In the genomic region with DNA sequence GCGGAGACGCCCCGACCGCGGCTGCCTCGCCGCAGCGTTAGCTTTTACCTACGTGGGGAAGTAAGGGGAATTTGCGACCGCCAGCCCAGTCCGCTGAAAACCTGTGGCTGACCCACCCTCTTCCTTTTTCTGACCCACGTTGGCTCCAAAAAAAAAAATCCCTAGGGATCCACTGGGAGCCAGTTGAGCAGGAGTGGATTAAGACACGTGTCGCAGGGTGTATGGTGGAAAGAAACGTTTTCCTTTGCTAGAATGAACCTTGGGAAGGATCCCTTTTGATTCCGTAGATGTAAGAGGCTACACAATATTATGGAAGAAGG, we compare ENCODE assay signal across 8 cellular contexts. TPM values are rescaled to one million over a fixed set of nuclear protein-coding genes. Genes with fewer than 3 reads are reported as not detected.
DNase-seq lines count a peak whose midpoint lies in the region; ATAC-seq and TF ChIP-seq lines count a peak whose summit lies in the region.

No MANE protein-coding gene starts in this region.

- no peak overlapping the region for H3K18ac ChIP-seq in H9 (ENCODE audit: insufficient read length, low read depth, low read length)

- no peak overlapping the region for H4K91ac ChIP-seq in H9 (ENCODE audit: insufficient read length, low read depth, low read length)

- H3K9ac ChIP-seq in H9 (ENCODE audit: extremely low read depth, insufficient read length, low read length): peak overlapping the region; percentile 77
- peak overlapping the region; percentile 47 for H3K9ac ChIP-seq in parathyroid adenoma

- no peak overlapping the region for H3K56ac ChIP-seq in H9 (ENCODE audit: insufficient read length, low read depth, low read length)

- no peak overlapping the region for H2BK5ac ChIP-seq in H9 (ENCODE audit: insufficient read length, low read length)

- H3K4me2 ChIP-seq in H9 (ENCODE audit: insufficient read depth, insufficient read length, low read length) (peak overlapping the region; percentile 69), parathyroid adenoma (ENCODE audit: low read length) (peak overlapping the region; percentile 79)

- H3K9me3 ChIP-seq in H9 (ENCODE audit: control insufficient read depth, low read depth, low read length) (no peaks in the 10 kb centered on the region), SJSA1 (replicated peaks) (no peaks in the 10 kb centered on the region), parathyroid adenoma (ENCODE audit: control insufficient read depth, low read length) (no peaks in the 10 kb centered on the region)

- peaks cover 20 to 36% of the 10 kb centered on the region in 2 experiments for H3K4me1 Mint-ChIP-seq in H9

- peak overlapping the region; percentile 3 for H3K27ac ChIP-seq in H9 (ENCODE audit: insufficient read length, low read depth, low read length)
- peak overlapping the region; percentile 82 for H3K27ac ChIP-seq in SJSA1
- H3K27ac ChIP-seq in parathyroid adenoma: peak overlapping the region; percentile 90

- H3T11ph ChIP-seq in H9 (ENCODE audit: low read length): no peak overlapping the region

- H3K23ac ChIP-seq in H9 (ENCODE audit: insufficient read length, low read depth, low read length): no peak overlapping the region

- H3K4me3 Mint-ChIP-seq in H9: peak overlapping the region; percentile 98 to 99

- TF ChIP-seq CTCF in H9 (conservative IDR thresholded peaks at IDR 0.05): no peak
- no peak for TF ChIP-seq CTCF in parathyroid adenoma (IDR thresholded peaks at IDR 0.05)

- no peaks in the 10 kb centered on the region; a peak in 1 of 5 replicates for H3K9me3 Mint-ChIP-seq in H9

- no peaks in the 10 kb centered on the region for H3K27me3 Mint-ChIP-seq in H9 (ENCODE audit: low read depth)

- H3K79me1 ChIP-seq in H9 (ENCODE audit: insufficient read depth, low read depth, low read length, poor library complexity, severe bottlenecking): no peaks in the 10 kb centered on the region

- H3K36me3 ChIP-seq in SJSA1 (peaks cover 13% of the 10 kb centered on the region; the same call in 1 of the 2 replicates), parathyroid adenoma (ENCODE audit: control insufficient read depth, insufficient read depth, low read length) (no peaks in the 10 kb centered on the region)

- H2BK12ac ChIP-seq in H9 (ENCODE audit: insufficient read length, low read depth, low read length): no peak overlapping the region

- H2AFZ ChIP-seq in H9 (ENCODE audit: low read length) (no peak overlapping the region), parathyroid adenoma (peak overlapping the region; percentile 91)

- ATAC-seq in GM21515 (IDR thresholded peaks at IDR 0.05; ENCODE audit: unreplicated experiment): no peak

- no peak overlapping the region for H2BK15ac ChIP-seq in H9 (ENCODE audit: low read depth, low read length)

- H3K27ac Mint-ChIP-seq in H9: peak overlapping the region in 2 of 3 experiments; percentile 87 to 97; a peak in 4 of 7 replicates

- peaks cover 3% of the 10 kb centered on the region for H3K23me2 ChIP-seq in H9 (ENCODE audit: insufficient read length, low read depth, low read length, poor library complexity, severe bottlenecking)

- H3K27me3 ChIP-seq in H9 (ENCODE audit: insufficient read depth, low read length): no peaks in the 10 kb centered on the region
- H3K27me3 ChIP-seq in SJSA1 (replicated peaks): no peaks in the 10 kb centered on the region
- no peaks in the 10 kb centered on the region for H3K27me3 ChIP-seq in parathyroid adenoma (ENCODE audit: control insufficient read depth, insufficient read depth, low read length)

- DNase-seq in AG08395 (ENCODE audit: low spot score) (peak; percentile 32), H9 (no peak), SJSA1 (ENCODE audit: low read depth in 1 of 2, low spot score in 2 of 2) (no peak), fibroblast of gingiva (ENCODE audit: low read depth) (peak; percentile 48), COLO668 (lab: John Stamatoyannopoulos, UW; ENCODE audit: unreplicated experiment) (no peak), posterior vena cava (ENCODE audit: low spot score) (no peak)

- H3K14ac ChIP-seq in H9 (ENCODE audit: insufficient read depth, low read length): peak overlapping the region; percentile 93

- H2AK5ac ChIP-seq in H9 (ENCODE audit: insufficient read length, low read length): no peak overlapping the region

- no peak overlapping the region for H2BK120ac ChIP-seq in H9 (ENCODE audit: low read depth, low read length, poor library complexity, severe bottlenecking)

- H3K36me3 Mint-ChIP-seq in H9 (ENCODE audit: insufficient read depth in 1 of 3, low read depth in 3 of 3): no peaks in the 10 kb centered on the region

- intact Hi-C loops in posterior vena cava (cut with DNase I): no loop called here

- H3K4me3 ChIP-seq in SJSA1: peak overlapping the region; percentile 72
- peak overlapping the region; percentile 100 for H3K4me3 ChIP-seq in parathyroid adenoma (ENCODE audit: low read depth, low read length)

- no peak overlapping the region for H4K8ac ChIP-seq in H9 (replicated peaks; ENCODE audit: insufficient read length, low read depth, low read length)

- no peak overlapping the region for H2BK20ac ChIP-seq in H9 (ENCODE audit: low read depth, low read length, poor library complexity, severe bottlenecking)

- H3K79me2 ChIP-seq in H9 (ENCODE audit: insufficient read depth, low read length): peaks cover 7% of the 10 kb centered on the region; the same call in 1 of the 2 replicates
- H3K79me2 ChIP-seq in parathyroid adenoma: peaks cover 21% of the 10 kb centered on the region

- no CpG with 5 or more reads among the region's 17 CpGs for WGBS in H9 (ENCODE audit: extremely low coverage, insufficient read length, low lambda C conversion rate)

- no peaks in the 10 kb centered on the region for H4K20me1 ChIP-seq in H9 (ENCODE audit: control insufficient read depth, insufficient read depth, insufficient read length)

- H4K5ac ChIP-seq in H9 (ENCODE audit: insufficient read length, low read depth, low read length): no peak overlapping the region

- H3K4me1 ChIP-seq in H9 (ENCODE audit: insufficient read depth, low read length): peaks cover 3% of the 10 kb centered on the region
- H3K4me1 ChIP-seq in SJSA1 (replicated peaks): peaks cover 17% of the 10 kb centered on the region
- H3K4me1 ChIP-seq in parathyroid adenoma: peaks cover 2% of the 10 kb centered on the region

- H3K4ac ChIP-seq in H9 (ENCODE audit: low read depth, low read length): no peak overlapping the region

RNA-seq across cellular contexts. Expression of gene PCYT1A, which starts 0.6 kb away (rescaled TPM):
- total RNA-seq in H9 (2021): 30.9 and 31.6 TPM in 2 replicates
- total RNA-seq in SJSA1 (2014; rRNA removed; shearing (Covaris generic)): 63.7 and 84.6 TPM in 2 replicates
- 10 to 100 TPM; 62.9 to 64.9 TPM for total RNA-seq in posterior vena cava

RNA-seq across cellular contexts. Expression of gene DYNLT2B, which starts 29.9 kb away (rescaled TPM):
- total RNA-seq in H9 (2021): 12.4 and 14.1 TPM in 2 replicates
- total RNA-seq in SJSA1 (2014; rRNA removed; shearing (Covaris generic)): 20.5 and 24.2 TPM in 2 replicates
- 1 to 10 TPM; 2.8 to 3.8 TPM for total RNA-seq in posterior vena cava

RNA-seq across cellular contexts. Expression of gene TM4SF19, which starts 50.1 kb away (rescaled TPM):
- not detected in 2 replicates for total RNA-seq in H9 (2021)
- 0.19 and 5.0 TPM in 2 replicates for total RNA-seq in SJSA1 (2014; rRNA removed; shearing (Covaris generic))
- total RNA-seq in posterior vena cava: not detected

Comparison
In these comparisons a context has a peak if more than half of its experiments do, and no peak if none do; other contexts are left out.
1. DNase-seq: peak in AG08395 (single experiment) and fibroblast of gingiva (single experiment); none in H9 (single experiment), SJSA1 (0 of 2), COLO668 (single experiment) and posterior vena cava (single experiment).
2. H3K27ac ChIP-seq: peak in every context shown above with its lines; median percentile 90 in parathyroid adenoma; 82 in SJSA1; 3 in H9.